8 cellular contexts compared by ENCODE assay signal in the genomic region with DNA sequence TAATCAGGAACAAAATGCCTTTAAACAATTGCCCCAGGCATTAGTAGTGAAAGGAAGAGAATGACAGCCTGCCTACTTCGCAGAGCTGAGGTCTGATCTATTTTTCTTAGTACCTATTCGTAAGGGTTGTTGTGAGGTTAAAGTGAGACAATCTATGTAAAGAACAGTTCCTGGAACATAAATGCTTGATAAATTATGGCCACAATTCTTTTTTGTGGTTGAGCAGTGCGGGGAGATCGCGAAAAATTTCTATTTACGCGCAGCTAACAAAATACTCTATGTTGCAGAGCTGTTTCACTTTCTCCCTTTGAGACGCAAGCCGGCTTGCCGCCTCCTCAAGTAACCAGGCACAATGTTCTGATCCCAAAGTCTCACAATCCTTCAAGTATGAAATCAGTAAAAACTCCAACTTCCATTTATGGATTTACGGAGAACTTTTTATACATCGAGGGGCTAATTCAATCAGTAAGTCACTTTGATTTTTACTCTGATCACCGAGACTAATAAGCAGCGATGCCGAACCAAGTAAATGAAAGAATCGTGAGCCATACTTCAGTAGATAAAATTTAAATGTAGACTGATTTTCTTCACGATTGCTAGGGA. TPM values are rescaled to one million over a fixed set of nuclear protein-coding genes. Genes with fewer than 3 reads are reported as not detected.
DNase-seq lines count a peak whose midpoint lies in the region; ATAC-seq and TF ChIP-seq lines count a peak whose summit lies in the region.

No MANE protein-coding gene starts in this region.

- H3K9me3 Mint-ChIP-seq in Caco-2 (ENCODE audit: unreplicated experiment): no peaks in the 10 kb centered on the region

- H3K27me3 Mint-ChIP-seq in Caco-2 (ENCODE audit: insufficient read depth, unreplicated experiment): no peaks in the 10 kb centered on the region

- POLR2A ChIA-PET in Caco-2 (lab: Charles Lee) (interaction anchor here (0.8 to 1.4 kb wide), 12 partner anchors 9 to 116 kb away, joined by 3 to 15 read pairs (median 4); a partner anchor contains a TSS), SK-N-SH (lab: Yijun Ruan, JAX) (interaction anchor here (0.6 to 2.0 kb wide), 8 partner anchors 10 to 272 kb away, joined by 3 to 11 read pairs (median 4); a partner anchor contains a TSS)

- peak overlapping the region; percentile 84 for H2AFZ ChIP-seq in SK-N-SH (ENCODE audit: low read depth)

- TF ChIP-seq CTCF in Caco-2 (IDR thresholded peaks at IDR 0.05; ENCODE audit: insufficient read depth in 1 of 2, low read depth in 1 of 2, low read length in 1 of 2, severe bottlenecking in 1 of 2, unreplicated experiment in 1 of 2) (no peak), HL-60 (IDR thresholded peaks at IDR 0.05; ENCODE audit: insufficient read depth, low read length) (no peak), SK-N-SH (IDR thresholded peaks at IDR 0.05) (no peak), cardiac muscle cell (IDR thresholded peaks at IDR 0.05; ENCODE audit: low read depth, low read length) (no peak)

- WGBS in SK-N-SH (ENCODE audit: low lambda C conversion rate): 3% methylated on average over 17 of the region's 17 CpGs

- TSS peak; percentile 85 for BruUV-seq in Caco-2 (replicated peaks; lab: Mats Ljungman, UMichigan)

- peaks cover 31% of the 10 kb centered on the region for H4K20me1 ChIP-seq in SK-N-SH (ENCODE audit: insufficient read depth)

- H3K36me3 ChIP-seq in Caco-2 (ENCODE audit: control insufficient read depth, insufficient read depth, low read length): peaks cover 2% of the 10 kb centered on the region; the same call in 1 of the 2 replicates
- peaks cover 11 to 15% of the 10 kb centered on the region in 2 experiments for H3K36me3 ChIP-seq in SK-N-SH (replicated peaks in 1 of 2; ENCODE audit: control insufficient read depth in 1 of 2, insufficient read depth in 2 of 2, low read length in 1 of 2)
- peaks cover 21% of the 10 kb centered on the region for H3K36me3 ChIP-seq in adipocyte (ENCODE audit: control insufficient read depth, insufficient read depth, low read length, severe bottlenecking)
- H3K36me3 ChIP-seq in cardiac muscle cell: peaks cover 14% of the 10 kb centered on the region

- H3F3A ChIP-seq in SK-N-SH (replicated peaks; ENCODE audit: insufficient read depth): peaks cover 15% of the 10 kb centered on the region

- no peak for ATAC-seq in esophagus mucosa

- H3K27ac ChIP-seq in HL-60 (replicated peaks) (peak overlapping the region; percentile 98), SK-N-SH (ENCODE audit: low read depth in 2 of 2, low read length in 1 of 2) (peak overlapping the region; percentile 89 to 94), cardiac muscle cell (peak overlapping the region; percentile 86)

- no peak for TF ChIP-seq EP300 in SK-N-SH (IDR thresholded peaks at IDR 0.05; ENCODE audit: borderline replicate concordance in 1 of 2, low read depth in 1 of 2, low read length in 1 of 2)

- H3K9me3 ChIP-seq in Caco-2: no peaks in the 10 kb centered on the region
- no peaks in the 10 kb centered on the region for H3K9me3 ChIP-seq in SK-N-SH
- H3K9me3 ChIP-seq in adipocyte (ENCODE audit: control insufficient read depth, low read length): no peaks in the 10 kb centered on the region
- H3K9me3 ChIP-seq in cardiac muscle cell (ENCODE audit: low read depth): no peaks in the 10 kb centered on the region

- peaks cover 47% of the 10 kb centered on the region for H3K36me3 Mint-ChIP-seq in Caco-2 (ENCODE audit: insufficient read depth, unreplicated experiment)

- H3K4me2 ChIP-seq in SK-N-SH: peak overlapping the region; percentile 73

- CTCF ChIA-PET in Caco-2 (lab: Charles Lee) (interaction anchor here (0.6 to 3.2 kb wide), 4 partner anchors 9 to 161 kb away, joined by 3 to 29 read pairs (median 6); no protein-coding TSS in a partner anchor), SK-N-SH (lab: Yijun Ruan, JAX) (interaction anchor here (1.1 to 8.8 kb wide), 5 partner anchors 13 to 296 kb away, joined by 3 to 53 read pairs (median 5); no protein-coding TSS in a partner anchor)

- peak overlapping the region; percentile 84 for H3K27ac Mint-ChIP-seq in Caco-2 (ENCODE audit: unreplicated experiment)

- no peak for TF ChIP-seq RAD21 in SK-N-SH (IDR thresholded peaks at IDR 0.05; ENCODE audit: low read length)

- H3K4me1 ChIP-seq in Caco-2: 0 out of 2 replicates have a peak, but pooled peaks cover 4% of the 10 kb centered on the region
- peaks cover 4 to 15% of the 10 kb centered on the region in 2 experiments; a peak in 2 of 4 replicates for H3K4me1 ChIP-seq in SK-N-SH (ENCODE audit: control insufficient read depth in 1 of 2, insufficient read depth in 2 of 2, low read depth in 1 of 2, low read length in 1 of 2)
- H3K4me1 ChIP-seq in adipocyte (ENCODE audit: control insufficient read depth, insufficient read depth, low read length): peaks cover 20% of the 10 kb centered on the region
- H3K4me1 ChIP-seq in cardiac muscle cell (ENCODE audit: low read depth): peaks cover 14% of the 10 kb centered on the region

- peak overlapping the region; percentile 93 for H3K4me3 Mint-ChIP-seq in Caco-2 (ENCODE audit: unreplicated experiment)

- H3K4me3 ChIP-seq in Caco-2 (ENCODE audit: low read depth, low read length): peak overlapping the region; percentile 100
- H3K4me3 ChIP-seq in HL-60 (replicated peaks; ENCODE audit: insufficient read depth, low read length): peak overlapping the region; percentile 85
- H3K4me3 ChIP-seq in SK-N-SH (ENCODE audit: low read depth in 2 of 2, low read length in 1 of 2): peak overlapping the region; percentile 93 to 95
- H3K4me3 ChIP-seq in adipocyte (ENCODE audit: low read length): peak overlapping the region; percentile 95
- peak overlapping the region; percentile 42 for H3K4me3 ChIP-seq in cardiac muscle cell

- H3K9ac ChIP-seq in SK-N-SH (peak overlapping the region; percentile 100), adipocyte (ENCODE audit: low read length) (peak overlapping the region; percentile 100)

- intact Hi-C loops in Caco-2 (cut with micrococcal nuclease; ENCODE audit: unreplicated experiment): loop anchor here (1.0 to 2.0 kb wide), 4 partner anchors 8 to 97 kb away; no protein-coding TSS in a partner anchor

- H3K27me3 ChIP-seq in Caco-2 (replicated peaks; ENCODE audit: control insufficient read depth, insufficient read depth, low read length): no peaks in the 10 kb centered on the region
- H3K27me3 ChIP-seq in HL-60 (ENCODE audit: insufficient read depth, poor library complexity, severe bottlenecking): no peaks in the 10 kb centered on the region
- no peaks in the 10 kb centered on the region for H3K27me3 ChIP-seq in SK-N-SH (ENCODE audit: insufficient read depth)
- H3K27me3 ChIP-seq in adipocyte (replicated peaks; ENCODE audit: control insufficient read depth, insufficient read depth, low read length): no peaks in the 10 kb centered on the region
- no peaks in the 10 kb centered on the region for H3K27me3 ChIP-seq in cardiac muscle cell

- H3K79me2 ChIP-seq in SK-N-SH (ENCODE audit: insufficient read depth): peaks cover 37% of the 10 kb centered on the region

- DNase-seq in Caco-2 (peak in 1 of 2 experiments; percentile 20), HL-60 (ENCODE audit: low read depth in 1 of 2, low spot score in 1 of 2) (peak in 1 of 2 experiments; percentile 50), SK-N-SH (peak; percentile 29), adipocyte (ENCODE audit: low read depth) (peak; percentile 88), cardiac muscle cell (ENCODE audit: low read depth in 1 of 2, low spot score in 1 of 2) (peak; percentile 53 to 86), pons (ENCODE audit: low spot score) (peak; percentile 90), NCI-H446 treated with DMSO at 0.1 percent for 48 hours (lab: John Stamatoyannopoulos, UW) (no peak)

- peaks cover 4% of the 10 kb centered on the region for H3K4me1 Mint-ChIP-seq in Caco-2 (ENCODE audit: low read depth, unreplicated experiment)

- no peaks in the 10 kb centered on the region for H3K9me2 ChIP-seq in SK-N-SH

TF ChIP-seq in SK-N-SH, 30 proteins besides CTCF, POLR2A, EP300 and RAD21:
- peak; percentile 37; the same call in 1 of the 2 replicates for TF ChIP-seq SIN3A (IDR thresholded peaks at IDR 0.05; ENCODE audit: borderline replicate concordance, low read depth, low read length)
- TF ChIP-seq, protein P1, sequence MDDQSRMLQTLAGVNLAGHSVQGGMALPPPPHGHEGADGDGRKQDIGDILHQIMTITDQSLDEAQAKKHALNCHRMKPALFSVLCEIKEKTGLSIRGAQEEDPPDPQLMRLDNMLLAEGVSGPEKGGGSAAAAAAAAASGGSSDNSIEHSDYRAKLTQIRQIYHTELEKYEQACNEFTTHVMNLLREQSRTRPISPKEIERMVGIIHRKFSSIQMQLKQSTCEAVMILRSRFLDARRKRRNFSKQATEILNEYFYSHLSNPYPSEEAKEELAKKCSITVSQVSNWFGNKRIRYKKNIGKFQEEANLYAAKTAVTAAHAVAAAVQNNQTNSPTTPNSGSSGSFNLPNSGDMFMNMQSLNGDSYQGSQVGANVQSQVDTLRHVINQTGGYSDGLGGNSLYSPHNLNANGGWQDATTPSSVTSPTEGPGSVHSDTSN (IDR thresholded peaks at IDR 0.05): no peak

RNA-seq across cellular contexts. Expression of a gene that starts 0.8 kb away (rescaled TPM):
- total RNA-seq in Caco-2 (2022): 42.1 and 45.1 TPM in 2 replicates
- 6.7 and 7.8 TPM in 2 replicates for polyA plus RNA-seq in SK-N-SH (2012; rRNA removed)
- 9.5 and 14.6 TPM in 2 replicates for polyA plus RNA-seq in SK-N-SH (2012; cell fraction: cytosol; rRNA removed)
- 9.7 and 13.5 TPM in 2 replicates for polyA plus RNA-seq in SK-N-SH (2012; cell fraction: nucleus; rRNA removed)
- 176 and 231 TPM in 2 replicates for total RNA-seq in cardiac muscle cell
- polyA plus RNA-seq in cardiac muscle cell: 285 and 315 TPM in 2 replicates
- 66.7 TPM for total RNA-seq in esophagus mucosa

RNA-seq across cellular contexts. Expression of a gene that starts 38.2 kb away (rescaled TPM):
- total RNA-seq in Caco-2 (2022): 0.49 and 0.79 TPM in 2 replicates
- 1.1 TPM in 2 replicates for polyA plus RNA-seq in SK-N-SH (2012; rRNA removed)
- polyA plus RNA-seq in SK-N-SH (2012; cell fraction: cytosol; rRNA removed): 1.4 and 1.7 TPM in 2 replicates
- 0.56 and 1.1 TPM in 2 replicates for polyA plus RNA-seq in SK-N-SH (2012; cell fraction: nucleus; rRNA removed)
- 4.1 and 5.1 TPM in 2 replicates for total RNA-seq in cardiac muscle cell
- 7.0 and 9.9 TPM in 2 replicates for polyA plus RNA-seq in cardiac muscle cell
- total RNA-seq in esophagus mucosa: 0.44 TPM

Comparison
In these comparisons a context has a peak if more than half of its experiments do, and no peak if none do; other contexts are left out.
1. H3K4me3 ChIP-seq: peak in every context shown above with its lines; median percentile 100 in Caco-2; 95 in adipocyte; 94 in SK-N-SH; 85 in HL-60; 42 in cardiac muscle cell.